22 cellular contexts compared by ENCODE assay signal in genomic region chr4:17962171-17962570, GRCh38.
"Had no signal": no experiment of that assay in that cellular context is flagged by ENCODE, and none has a peak within 500 bp of the region (broad histone marks: within the 10 kb centered on the region; RNA-seq: fewer than 3 reads in every experiment).

No MANE protein-coding gene starts in this region.

- H3K36me3 ChIP-seq: prostate gland had no signal

- H3K4me3 ChIP-seq: body of pancreas, cardiac muscle cell, heart left ventricle, lung, prostate gland, tibial artery had no signal

- H3K27me3 ChIP-seq: body of pancreas, cardiac muscle cell, heart left ventricle, tibial artery had no signal

- H3K4me1 ChIP-seq: prostate gland, tibial artery had no signal

- H3K27me3 Mint-ChIP-seq: activated CD4-positive, alpha-beta memory T cell treated with anti-CD3 and anti-CD28 coated beads for 36 hours; activated naive CD8-positive, alpha-beta T cell treated with anti-CD3 and anti-CD28 coated beads, Interleukin-2, amount 10 ng/mL, durations not matched to agents 7 days and 5 days; naive B cell; stimulated activated naive CD8-positive, alpha-beta T cell treated with anti-CD3 and anti-CD28 coated beads, Interleukin-15, amount 100 ng/mL, for 72 hours had no signal

- H3K27ac Mint-ChIP-seq: activated CD4-positive, alpha-beta memory T cell treated with anti-CD3 and anti-CD28 coated beads for 36 hours; activated naive CD4-positive, alpha-beta T cell treated with anti-CD3 and anti-CD28 coated beads for 36 hours; activated naive CD8-positive, alpha-beta T cell treated with anti-CD3 and anti-CD28 coated beads, Interleukin-2, amount 10 ng/mL, durations not matched to agents 7 days and 5 days; activated T-cell treated with anti-CD3 and anti-CD28 coated beads, Interleukin-2, amount 50 U/mL, for 72 hours; stimulated activated naive CD8-positive, alpha-beta T cell treated with anti-CD3 and anti-CD28 coated beads, Interleukin-15, amount 100 ng/mL, for 72 hours; T-helper 1 cell treated with Interleukin-12 subunit alpha and Interleukin-12 subunit beta and Interleukin-4 antibody, amounts not matched to agents 30 μg/mL and 1 μg/mL, for 36 hours had no signal

- H3K9me3 Mint-ChIP-seq: activated CD4-positive, alpha-beta memory T cell treated with anti-CD3 and anti-CD28 coated beads for 36 hours; activated naive CD4-positive, alpha-beta T cell treated with anti-CD3 and anti-CD28 coated beads for 36 hours; activated naive CD8-positive, alpha-beta T cell treated with anti-CD3 and anti-CD28 coated beads, Interleukin-2, amount 10 ng/mL, durations not matched to agents 7 days and 5 days; T-helper 1 cell treated with Interleukin-12 subunit alpha and Interleukin-12 subunit beta and Interleukin-4 antibody, amounts not matched to agents 30 μg/mL and 1 μg/mL, for 36 hours had no signal

- DNase-seq: activated CD4-positive, alpha-beta memory T cell treated with anti-CD3 and anti-CD28 coated beads for 36 hours; activated CD4-positive, alpha-beta T cell treated with anti-CD3 and anti-CD28 coated beads for 48 hours; activated CD4-positive, CD25-positive, alpha-beta regulatory T cell; activated effector memory CD4-positive, alpha-beta T cell treated with Interleukin-2 at 50 U/mL for 16 hours; activated naive CD4-positive, alpha-beta T cell treated with anti-CD3 and anti-CD28 coated beads for 36 hours; activated naive CD8-positive, alpha-beta T cell treated with anti-CD3 and anti-CD28 coated beads, Interleukin-2, amount 10 ng/mL, durations not matched to agents 7 days and 5 days; activated T-cell treated with anti-CD3 and anti-CD28 coated beads, Interleukin-2, amount 50 U/mL, for 72 hours; amygdala; body of pancreas; heart left ventricle; kidney; naive B cell; stimulated activated CD4-positive, alpha-beta T cell treated with anti-CD3 and anti-CD28 coated beads, Interleukin-4, amount 100 ng/mL, for 4 hours; stimulated activated naive CD8-positive, alpha-beta T cell treated with anti-CD3 and anti-CD28 coated beads, Interleukin-15, amount 100 ng/mL, for 72 hours; T1000; tibial artery had no signal

- ATAC-seq: activated T-cell treated with anti-CD3 and anti-CD28 coated beads, Interleukin-2, amount 50 U/mL, for 72 hours; body of pancreas; heart left ventricle; left lobe of liver; stimulated activated naive CD8-positive, alpha-beta T cell treated with anti-CD3 and anti-CD28 coated beads, Interleukin-15, amount 100 ng/mL, for 72 hours had no signal

- H3K4me3 Mint-ChIP-seq: activated CD4-positive, alpha-beta memory T cell treated with anti-CD3 and anti-CD28 coated beads for 36 hours; activated naive CD4-positive, alpha-beta T cell treated with anti-CD3 and anti-CD28 coated beads for 36 hours; activated naive CD8-positive, alpha-beta T cell treated with anti-CD3 and anti-CD28 coated beads, Interleukin-2, amount 10 ng/mL, durations not matched to agents 7 days and 5 days; activated T-cell treated with anti-CD3 and anti-CD28 coated beads, Interleukin-2, amount 50 U/mL, for 72 hours; naive B cell; stimulated activated naive CD8-positive, alpha-beta T cell treated with anti-CD3 and anti-CD28 coated beads, Interleukin-15, amount 100 ng/mL, for 72 hours; T-helper 1 cell treated with Interleukin-12 subunit alpha and Interleukin-12 subunit beta and Interleukin-4 antibody, amounts not matched to agents 30 μg/mL and 1 μg/mL, for 36 hours had no signal

- H3K9me3 ChIP-seq: body of pancreas, heart left ventricle, prostate gland, tibial artery had no signal

- H3K27ac ChIP-seq: body of pancreas, cardiac muscle cell, epithelial cell of prostate, heart left ventricle, prostate gland, tibial artery had no signal

- H3K4me1 Mint-ChIP-seq: activated naive CD8-positive, alpha-beta T cell treated with anti-CD3 and anti-CD28 coated beads, Interleukin-2, amount 10 ng/mL, durations not matched to agents 7 days and 5 days had no signal
